In genomic region chr14:91108941-91109611, GRCh38 we compare ENCODE assay signal across 8 cellular contexts. TPM values are rescaled to one million over a fixed set of nuclear protein-coding genes. Genes with fewer than 3 reads are reported as not detected.
DNase-seq lines count a peak whose midpoint lies in the region; ATAC-seq, FAIRE-seq and TF ChIP-seq lines count a peak whose summit lies in the region.

No MANE protein-coding gene starts in this region.

- DNase-seq in H54 (ENCODE audit: insufficient read length, low spot score) (no peak), UCSD-AML1 (lab: John Stamatoyannopoulos, UW; ENCODE audit: unreplicated experiment) (peak; percentile 41), BE2C (no peak), head of caudate nucleus (no peak), NCI-H2081 (lab: John Stamatoyannopoulos, UW) (no peak)
- peak; percentile 17 to 29 for DNase-seq in stimulated activated CD4-positive, alpha-beta T cell treated with anti-CD3 and anti-CD28 coated beads, Interleukin-2, amount 100 ng/mL, for 24 hours

- peaks cover 5% of the 10 kb centered on the region for H3K36me3 Mint-ChIP-seq in dendritic cell treated with granulocyte-macrophage colony-stimulating factor and Interleukin-4, amounts not matched to agents 40 ng/mL and 50 ng/mL, for 4 days (ENCODE audit: low read depth)

- no peak for TF ChIP-seq POLR2A in H54 (IDR thresholded peaks at IDR 0.05; ENCODE audit: low read depth, low read length)

- intact Hi-C loops in dendritic cell treated with granulocyte-macrophage colony-stimulating factor and Interleukin-4, amounts not matched to agents 40 ng/mL and 50 ng/mL, for 4 days (cut with micrococcal nuclease), result no loop called here
- intact Hi-C loops in head of caudate nucleus (cut with DNase I), result no loop called here

- peaks cover 7% of the 10 kb centered on the region for H3K4me1 ChIP-seq in BE2C

- FAIRE-seq in H54 (lab: Jason Lieb, UNC), result peak; percentile 48

- H3K27me3 Mint-ChIP-seq in dendritic cell treated with granulocyte-macrophage colony-stimulating factor and Interleukin-4, amounts not matched to agents 40 ng/mL and 50 ng/mL, for 4 days, result no peaks in the 10 kb centered on the region

- peaks cover 47% of the 10 kb centered on the region for H3K4me1 Mint-ChIP-seq in dendritic cell treated with granulocyte-macrophage colony-stimulating factor and Interleukin-4, amounts not matched to agents 40 ng/mL and 50 ng/mL, for 4 days (ENCODE audit: low read depth)

- no peak for ATAC-seq in HG02623 (IDR thresholded peaks at IDR 0.05; ENCODE audit: unreplicated experiment)

- no peaks in the 10 kb centered on the region for H3K9me3 ChIP-seq in BE2C

- H3K27me3 ChIP-seq in BE2C, result no peaks in the 10 kb centered on the region

- H3K27ac Mint-ChIP-seq in dendritic cell treated with granulocyte-macrophage colony-stimulating factor and Interleukin-4, amounts not matched to agents 40 ng/mL and 50 ng/mL, for 4 days, result peak overlapping the region; percentile 81

- H3K9me3 Mint-ChIP-seq in dendritic cell treated with granulocyte-macrophage colony-stimulating factor and Interleukin-4, amounts not matched to agents 40 ng/mL and 50 ng/mL, for 4 days, result no peaks in the 10 kb centered on the region

- H3K36me3 ChIP-seq in BE2C, result no peaks in the 10 kb centered on the region

- TF ChIP-seq CTCF in BE2C (IDR thresholded peaks at IDR 0.05; ENCODE audit: low read depth, low read length), result no peak

- no peak overlapping the region for H3K4me3 ChIP-seq in BE2C (ENCODE audit: low read depth, low read length)

- no peak overlapping the region for H3K4me3 Mint-ChIP-seq in dendritic cell treated with granulocyte-macrophage colony-stimulating factor and Interleukin-4, amounts not matched to agents 40 ng/mL and 50 ng/mL, for 4 days

RNA-seq across cellular contexts. Expression of gene DGLUCY, which starts 4.8 kb away (rescaled TPM):
- 11.9 TPM for polyA plus RNA-seq in BE2C (2012; ENCODE audit: insufficient read depth, insufficient read length, low read depth)

RNA-seq across cellular contexts. Expression of gene RPS6KA5, which starts 48.6 kb away (rescaled TPM):
- 1.1 TPM for polyA plus RNA-seq in BE2C (2012; ENCODE audit: insufficient read depth, insufficient read length, low read depth)

Comparison
In these comparisons a context has a peak if more than half of its experiments do, and no peak if none do; other contexts are left out.
1. DNase-seq: peak in UCSD-AML1 (single experiment) and stimulated activated CD4-positive, alpha-beta T cell treated with anti-CD3 and anti-CD28 coated beads, Interleukin-2, amount 100 ng/mL, for 24 hours (2 of 2); none in H54 (single experiment), BE2C (single experiment), head of caudate nucleus (0 of 42) and NCI-H2081 (0 of 2).